Comparison of ENCODE assay signal across 17 cellular contexts in the genomic region with DNA sequence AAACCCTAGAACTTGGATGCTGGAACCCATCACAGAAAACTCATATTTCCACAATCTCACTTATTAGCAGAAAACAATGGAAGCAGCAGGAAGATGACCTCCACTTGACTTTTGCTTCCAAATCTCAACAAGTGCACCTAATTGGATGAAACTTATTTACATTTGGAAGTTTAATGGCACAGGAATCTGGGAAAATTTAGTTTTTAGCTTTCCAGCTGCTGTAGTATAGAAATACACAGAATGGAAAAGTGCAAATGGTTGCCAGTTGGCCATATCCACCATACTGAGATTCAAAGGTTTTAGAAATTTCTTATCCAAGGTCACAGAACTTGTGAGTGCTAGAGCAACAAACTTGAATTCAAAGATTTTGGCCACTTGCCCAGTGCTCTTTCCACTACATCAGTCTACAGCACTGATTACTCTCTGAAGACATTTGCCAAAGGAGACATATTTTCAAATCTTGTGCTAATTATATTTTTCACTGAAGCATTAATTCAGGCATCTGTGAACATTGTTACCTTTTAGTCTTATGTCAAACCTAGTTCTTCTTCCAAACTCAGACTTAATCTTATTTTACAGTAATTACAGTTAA. TPM values are rescaled to one million over a fixed set of nuclear protein-coding genes. Genes with fewer than 3 reads are reported as not detected.
DNase-seq lines count a peak whose midpoint lies in the region; ATAC-seq, FAIRE-seq and TF ChIP-seq lines count a peak whose summit lies in the region.
"Had no signal": no experiment of that assay in that cellular context is flagged by ENCODE, and none has a peak within 500 bp of the region (broad histone marks: within the 10 kb centered on the region; RNA-seq: fewer than 3 reads in every experiment).

No MANE protein-coding gene starts in this region.

- TF ChIP-seq CTCF in nephron (IDR thresholded peaks at IDR 0.05; ENCODE audit: unreplicated experiment in 3 of 3): no peak
- TF ChIP-seq CTCF in tibial artery (IDR thresholded peaks at IDR 0.05): no peak
- no peak for TF ChIP-seq CTCF in GM23338 (conservative IDR thresholded peaks at IDR 0.05; ENCODE audit: low read depth in 2 of 2)

- no peaks in the 10 kb centered on the region for H3K79me2 ChIP-seq in GM23338 (replicated peaks; ENCODE audit: insufficient read depth)
- H3K79me2 ChIP-seq in trophoblast cell (ENCODE audit: control insufficient read depth, insufficient read depth, low read length, poor library complexity): no peaks in the 10 kb centered on the region

- H4K8ac ChIP-seq in trophoblast cell (ENCODE audit: low read depth, low read length): no peak overlapping the region

- peak; percentile 94 for FAIRE-seq in H54 (lab: Jason Lieb, UNC)

- H3K27me3 Mint-ChIP-seq in nephron (ENCODE audit: low read depth) (no peaks in the 10 kb centered on the region), GM23338 (ENCODE audit: insufficient read depth, low read depth, poor library complexity) (no peaks in the 10 kb centered on the region)
- H3K27me3 Mint-ChIP-seq: activated naive CD4-positive, alpha-beta T cell treated with anti-CD3 and anti-CD28 coated beads, Interleukin-2, amount 10 ng/mL, durations not matched to agents 7 days and 5 days; naive thymus-derived CD8-positive, alpha-beta T cell; stimulated activated naive CD8-positive, alpha-beta T cell treated with anti-CD3 and anti-CD28 coated beads, Interleukin-15, Interleukin-2, amounts not matched to agents 100 ng/mL and 50 ng/mL, for 24 hours had no signal

- H3K9me3 Mint-ChIP-seq in nephron: no peaks in the 10 kb centered on the region
- no peaks in the 10 kb centered on the region for H3K9me3 Mint-ChIP-seq in GM23338
- H3K9me3 Mint-ChIP-seq: activated naive CD4-positive, alpha-beta T cell treated with anti-CD3 and anti-CD28 coated beads, Interleukin-2, amount 10 ng/mL, durations not matched to agents 7 days and 5 days; naive thymus-derived CD8-positive, alpha-beta T cell; stimulated activated naive CD8-positive, alpha-beta T cell treated with anti-CD3 and anti-CD28 coated beads, Interleukin-15, Interleukin-2, amounts not matched to agents 100 ng/mL and 50 ng/mL, for 24 hours had no signal

- no peaks in the 10 kb centered on the region for H3F3A ChIP-seq in GM23338 (replicated peaks; ENCODE audit: low read depth)

- intact Hi-C loops in tibial artery (cut with DNase I; ENCODE audit: low total_unique reads): no loop called here

- H3K36me3 Mint-ChIP-seq in nephron (ENCODE audit: low read depth): no peaks in the 10 kb centered on the region
- no peaks in the 10 kb centered on the region for H3K36me3 Mint-ChIP-seq in GM23338 (ENCODE audit: low read depth)

- no peak overlapping the region for H4K91ac ChIP-seq in trophoblast cell (ENCODE audit: low read depth, low read length)

- no peaks in the 10 kb centered on the region for H4K20me1 ChIP-seq in GM23338 (replicated peaks; ENCODE audit: insufficient read depth)

- H3K9me3 ChIP-seq in tibial artery (no peaks in the 10 kb centered on the region), trophoblast cell (ENCODE audit: insufficient read depth, low read depth, low read length) (no peaks in the 10 kb centered on the region)
- H3K9me3 ChIP-seq: BE2C, colonic mucosa, right lobe of liver had no signal

- H3K4ac ChIP-seq in trophoblast cell (ENCODE audit: low read depth, low read length): no peak overlapping the region

- H3K9me2 ChIP-seq in GM23338 (ENCODE audit: insufficient read depth): no peaks in the 10 kb centered on the region

- H2AFZ ChIP-seq in GM23338: no peak overlapping the region; the same call in 1 of the 2 replicates
- no peak overlapping the region for H2AFZ ChIP-seq in trophoblast cell (ENCODE audit: insufficient read depth, low read length, poor library complexity)

- no peak for TF ChIP-seq POLR2A in H54 (IDR thresholded peaks at IDR 0.05; ENCODE audit: low read depth, low read length)

- H3K14ac ChIP-seq in trophoblast cell (ENCODE audit: low read length): no peak overlapping the region

- H3K4me1 ChIP-seq in tibial artery: peaks cover 0 to 14% (median 5%) of the 10 kb centered on the region in 4 donors
- H3K4me1 ChIP-seq in GM23338 (ENCODE audit: insufficient read depth): no peaks in the 10 kb centered on the region
- no peaks in the 10 kb centered on the region for H3K4me1 ChIP-seq in trophoblast cell (ENCODE audit: control insufficient read depth in 1 of 2, insufficient read depth in 2 of 2, low read length in 2 of 2)
- H3K4me1 ChIP-seq: BE2C, colonic mucosa, foreskin keratinocyte, right lobe of liver had no signal

- H3K27ac ChIP-seq in tibial artery (no peak overlapping the region), GM23338 (ENCODE audit: low read depth) (no peak overlapping the region), trophoblast cell (ENCODE audit: low read depth, low read length) (no peak overlapping the region)
- H3K27ac ChIP-seq: colonic mucosa, foreskin keratinocyte, right lobe of liver had no signal

- H3K4me3 Mint-ChIP-seq in nephron: no peak overlapping the region
- H3K4me3 Mint-ChIP-seq in GM23338: no peak overlapping the region
- H3K4me3 Mint-ChIP-seq: activated naive CD4-positive, alpha-beta T cell treated with anti-CD3 and anti-CD28 coated beads, Interleukin-2, amount 10 ng/mL, durations not matched to agents 7 days and 5 days; naive thymus-derived CD8-positive, alpha-beta T cell; stimulated activated naive CD8-positive, alpha-beta T cell treated with anti-CD3 and anti-CD28 coated beads, Interleukin-15, Interleukin-2, amounts not matched to agents 100 ng/mL and 50 ng/mL, for 24 hours had no signal

- no peak overlapping the region for H3K18ac ChIP-seq in trophoblast cell (ENCODE audit: low read length)

- H3K27ac Mint-ChIP-seq in nephron: peak overlapping the region in 2 of 3 experiments; percentile 47 to 79
- H3K27ac Mint-ChIP-seq in GM23338: no peak overlapping the region
- H3K27ac Mint-ChIP-seq: activated naive CD4-positive, alpha-beta T cell treated with anti-CD3 and anti-CD28 coated beads, Interleukin-2, amount 10 ng/mL, durations not matched to agents 7 days and 5 days; naive thymus-derived CD8-positive, alpha-beta T cell; stimulated activated naive CD8-positive, alpha-beta T cell treated with anti-CD3 and anti-CD28 coated beads, Interleukin-15, Interleukin-2, amounts not matched to agents 100 ng/mL and 50 ng/mL, for 24 hours had no signal

- no peak overlapping the region for H3K23ac ChIP-seq in trophoblast cell (ENCODE audit: low read length)

- H2AK5ac ChIP-seq in trophoblast cell (ENCODE audit: low read length): no peak overlapping the region

- no peak overlapping the region for H3K4me3 ChIP-seq in tibial artery
- H3K4me3 ChIP-seq in GM23338: no peak overlapping the region
- no peak overlapping the region for H3K4me3 ChIP-seq in trophoblast cell (ENCODE audit: low read depth, low read length)
- H3K4me3 ChIP-seq: colonic mucosa, right lobe of liver had no signal

- H3K9ac ChIP-seq in trophoblast cell (ENCODE audit: low read length): no peak overlapping the region

- no peak for ATAC-seq in GM23338
- ATAC-seq: foreskin keratinocyte; naive thymus-derived CD8-positive, alpha-beta T cell had no signal

- H4K12ac ChIP-seq in trophoblast cell (ENCODE audit: low read depth, low read length): no peak overlapping the region

- H2BK12ac ChIP-seq in trophoblast cell (ENCODE audit: low read length): no peak overlapping the region

- H3K36me3 ChIP-seq in tibial artery: no peaks in the 10 kb centered on the region
- H3K36me3 ChIP-seq in GM23338 (ENCODE audit: insufficient read depth): no peaks in the 10 kb centered on the region
- H3K36me3 ChIP-seq in trophoblast cell (ENCODE audit: control insufficient read depth in 1 of 2, insufficient read depth in 2 of 2, low read length in 2 of 2): no peaks in the 10 kb centered on the region
- H3K36me3 ChIP-seq: BE2C, colonic mucosa, right lobe of liver had no signal

- no peak overlapping the region for H2BK120ac ChIP-seq in trophoblast cell (ENCODE audit: insufficient read depth, low read length, poor library complexity)

- H3K4me1 Mint-ChIP-seq in nephron: peaks cover 28% of the 10 kb centered on the region
- no peaks in the 10 kb centered on the region for H3K4me1 Mint-ChIP-seq in GM23338
- H3K4me1 Mint-ChIP-seq: activated naive CD4-positive, alpha-beta T cell treated with anti-CD3 and anti-CD28 coated beads, Interleukin-2, amount 10 ng/mL, durations not matched to agents 7 days and 5 days had no signal

- H3K27me3 ChIP-seq in tibial artery: no peaks in the 10 kb centered on the region
- H3K27me3 ChIP-seq in GM23338 (ENCODE audit: insufficient read depth): no peaks in the 10 kb centered on the region
- H3K27me3 ChIP-seq in trophoblast cell (ENCODE audit: insufficient read depth, low read length): no peaks in the 10 kb centered on the region
- H3K27me3 ChIP-seq: BE2C, colonic mucosa, foreskin keratinocyte, right lobe of liver had no signal

- H3K79me1 ChIP-seq in trophoblast cell (ENCODE audit: low read length): no peaks in the 10 kb centered on the region

- DNase-seq in H54 (ENCODE audit: insufficient read length, low spot score) (no peak), RPMI7951 (ENCODE audit: low read depth) (peak; percentile 46), fibroblast of peridontal ligament (ENCODE audit: extremely low read depth) (peak; percentile 81), MV-4-11 (lab: John Stamatoyannopoulos, UW) (no peak), tibial artery (no peak), GM23338 (ENCODE audit: low spot score) (no peak), trophoblast cell (no peak)
- DNase-seq: activated naive CD4-positive, alpha-beta T cell treated with anti-CD3 and anti-CD28 coated beads, Interleukin-2, amount 10 ng/mL, durations not matched to agents 7 days and 5 days; BE2C; colonic mucosa; foreskin keratinocyte; GOT3; islet precursor cell; naive thymus-derived CD8-positive, alpha-beta T cell had no signal

- H3K4me2 ChIP-seq in GM23338 (no peak overlapping the region), trophoblast cell (ENCODE audit: low read length) (no peak overlapping the region)

- H2BK5ac ChIP-seq in trophoblast cell (ENCODE audit: low read depth, low read length, poor library complexity): no peak overlapping the region

TF ChIP-seq in GM23338, 12 proteins besides CTCF, POLR2A, EP300 and RAD21 (continues in another document):
- TF ChIP-seq ZNF331 (CRISPR knock-in tag; IDR thresholded peaks at IDR 0.05; ENCODE audit: low read depth) (no peak), JUNB (IDR thresholded peaks at IDR 0.05; ENCODE audit: unreplicated experiment) (no peak)

RNA-seq across cellular contexts. Expression of gene AHR, which starts 9.3 kb away (rescaled TPM):
- total RNA-seq in RPMI7951 (2014; rRNA removed; shearing (Covaris generic)): 96.6 and 113 TPM in 2 replicates
- total RNA-seq in GM23338 (2014; rRNA removed; shearing (Covaris generic)): 12.2 and 14.9 TPM in 2 replicates
- 3.4 and 3.5 TPM in 2 replicates for polyA plus RNA-seq in GM23338 (2016; fragmentation: Nextera tagmentation; extraction: Ambion mirVana)
- polyA plus RNA-seq in trophoblast cell (2013): 15.7 and 17.4 TPM in 2 replicates

Comparison
In these comparisons a context has a peak if more than half of its experiments do, and no peak if none do; other contexts are left out.
1. DNase-seq: peak in RPMI7951 (single experiment) and fibroblast of peridontal ligament (single experiment); none in H54 (single experiment), MV-4-11 (single experiment), tibial artery (0 of 2), GM23338 (single experiment) and trophoblast cell (0 of 2).